ENCODE assay signal across 32 cellular contexts in genomic region chrX:65014230-65014629, GRCh38.
"Had no signal": no experiment of that assay in that cellular context is flagged by ENCODE, and none has a peak within 500 bp of the region (broad histone marks: within the 10 kb centered on the region; RNA-seq: fewer than 3 reads in every experiment).

No MANE protein-coding gene starts in this region.

- H3K9me3 ChIP-seq: adrenal gland, body of pancreas, breast epithelium had no signal

- DNase-seq: activated B cell treated with CpG ODN at 0.5 μM for 24 hours; activated CD4-positive, alpha-beta memory T cell treated with anti-CD3 and anti-CD28 coated beads for 36 hours; activated CD4-positive, alpha-beta T cell treated with anti-CD3 and anti-CD28 coated beads for 4 hours; activated CD4-positive, alpha-beta T cell treated with anti-CD3 and anti-CD28 coated beads, Interleukin-2, amount 10 ng/mL, durations not matched to agents 24 days and 14 days; activated CD4-positive, alpha-beta T cell treated with anti-CD3 and anti-CD28 coated beads, Interleukin-2, amount 50 U/mL, for 1 hour; activated CD4-positive, alpha-beta T cell treated with anti-CD3 and anti-CD28 coated beads, Interleukin-2, amount 50 U/mL, for 4 hours; activated CD4-positive, CD25-positive, alpha-beta regulatory T cell treated with anti-CD3 and anti-CD28 coated beads, Interleukin-2, amount 50 U/mL, for 72 hours; activated CD8-positive, alpha-beta memory T cell treated with anti-CD3 and anti-CD28 coated beads, Interleukin-2, amount 50 U/mL, for 4 hours; activated CD8-positive, alpha-beta T cell treated with anti-CD3 and anti-CD28 coated beads for 36 hours; activated effector memory CD4-positive, alpha-beta T cell treated with anti-CD3 and anti-CD28 coated beads, Interleukin-2, amount 50 U/mL, for 16 hours; activated gamma-delta T cell treated with Interleukin-2 at 50 U/mL for 16 hours; activated naive CD4-positive, alpha-beta T cell; activated naive CD4-positive, alpha-beta T cell treated with anti-CD3 and anti-CD28 coated beads for 36 hours; activated naive CD4-positive, alpha-beta T cell treated with anti-CD3 and anti-CD28 coated beads, Interleukin-2, amount 50 U/mL, for 16 hours; activated naive CD8-positive, alpha-beta T cell treated with anti-CD3 and anti-CD28 coated beads for 36 hours; activated T-cell treated with anti-CD3 and anti-CD28 coated beads for 4 hours; activated T-cell treated with anti-CD3 and anti-CD28 coated beads, Interleukin-2, amount 50 U/mL, for 1 hour; activated T-cell treated with anti-CD3 and anti-CD28 coated beads, Interleukin-2, amount 50 U/mL, for 4 hours; activated T-cell treated with anti-CD3 and anti-CD28 coated beads, Interleukin-2, amount 50 U/mL, for 72 hours; adrenal gland; amniotic stem cell; aorta; body of pancreas; brain microvascular endothelial cell; cerebellar nuclear complex; T-helper 2 cell; T-helper 9 cell had no signal

- H3K27ac ChIP-seq: adrenal gland, body of pancreas, brain microvascular endothelial cell, breast epithelium, VCaP had no signal

- FAIRE-seq: TTC549 had no signal

- H3K27me3 ChIP-seq: body of pancreas, brain microvascular endothelial cell had no signal

- H3K4me1 ChIP-seq: adrenal gland, body of pancreas, breast epithelium had no signal

- H3K4me3 ChIP-seq: adrenal gland, body of pancreas, breast epithelium had no signal

- ATAC-seq: activated CD8-positive, alpha-beta T cell treated with anti-CD3 and anti-CD28 coated beads for 36 hours; activated naive CD4-positive, alpha-beta T cell treated with anti-CD3 and anti-CD28 coated beads, Interleukin-2, amount 50 U/mL, for 72 hours; activated T-cell treated with anti-CD3 and anti-CD28 coated beads, Interleukin-2, amount 50 U/mL, for 4 hours; activated T-cell treated with anti-CD3 and anti-CD28 coated beads, Interleukin-2, amount 50 U/mL, for 72 hours; activated T-helper 17 cell treated with anti-CD3 and anti-CD28 coated beads, Interleukin-2, amount 50 U/mL, for 72 hours; body of pancreas had no signal

- H3K36me3 ChIP-seq: adrenal gland, brain microvascular endothelial cell, breast epithelium had no signal
